ENCODE assay signal across 1 cellular context in genomic region chr7:87875151-87876039, GRCh38.
A peak's percentile ranks its signal among the peaks of the same experiment; 100 is the strongest.
TF ChIP-seq lines count a peak whose summit lies in the region.

No MANE protein-coding gene starts in this region.

TF ChIP-seq in H1, 55 proteins besides CTCF, POLR2A, EP300 and RAD21:
- peak; percentile 80 for TF ChIP-seq KDM4A (IDR thresholded peaks at IDR 0.05; ENCODE audit: low read depth, low read length, severe bottlenecking)
- TF ChIP-seq BACH1 (IDR thresholded peaks at IDR 0.05; ENCODE audit: low read length), result no peak
- TF ChIP-seq PHF8 (conservative IDR thresholded peaks at IDR 0.05; ENCODE audit: low read depth, low read length), result peak; percentile 33; the same call in 1 of the 2 replicates
- TF ChIP-seq USF2 (IDR thresholded peaks at IDR 0.05; ENCODE audit: low read length), result no peak
